8 cellular contexts compared by ENCODE assay signal in the genomic region with DNA sequence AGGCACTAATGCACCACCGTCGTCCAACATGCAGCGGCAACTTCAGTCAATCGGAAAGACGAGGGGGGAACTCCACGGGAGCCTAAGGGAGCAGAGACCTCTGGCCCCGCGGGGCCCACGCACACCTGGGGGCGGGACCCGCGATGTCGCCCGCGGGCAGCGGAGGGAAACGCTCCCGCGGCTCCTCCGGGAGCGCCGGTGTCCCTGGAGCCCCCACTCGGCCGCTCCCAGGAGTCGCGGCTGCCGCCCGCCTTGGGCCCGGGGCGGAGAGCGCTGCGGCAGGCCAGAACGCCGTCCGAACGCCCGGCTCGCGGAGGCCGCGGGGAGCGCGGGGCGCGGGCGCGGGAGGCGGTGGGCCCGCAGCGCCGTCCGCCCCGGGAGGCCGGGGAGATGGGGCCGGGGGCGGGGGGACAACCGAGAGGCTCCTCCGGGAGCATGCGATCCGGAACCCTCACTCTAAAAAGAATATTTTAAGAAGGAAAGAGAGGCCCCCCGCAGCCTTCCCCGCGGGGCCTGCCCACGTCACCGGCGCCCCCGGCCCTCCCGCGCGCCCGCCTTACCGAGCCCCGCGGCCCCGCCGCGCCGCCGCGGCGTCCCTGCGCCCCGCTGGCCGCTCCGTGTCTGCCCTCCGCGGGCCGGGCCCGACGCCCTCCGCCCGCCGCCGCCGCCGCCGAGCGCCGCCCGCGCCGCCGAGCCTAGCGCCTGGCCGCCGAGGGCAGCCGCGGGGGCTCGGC.
DNase-seq lines count a peak whose midpoint lies in the region; ATAC-seq and TF ChIP-seq lines count a peak whose summit lies in the region.

No MANE protein-coding gene starts in this region.

- peak overlapping the region; percentile 51 to 66 for H3K4me3 ChIP-seq in muscle layer of colon (ENCODE audit: low read depth in 1 of 2, low read length in 2 of 2)
- H3K4me3 ChIP-seq in aorta (ENCODE audit: low read length in 2 of 2) = peak overlapping the region; percentile 92 to 99

- H3K27me3 ChIP-seq in muscle layer of colon (ENCODE audit: control insufficient read depth in 1 of 2, insufficient read depth in 2 of 2, low read length in 2 of 2) = no peaks in the 10 kb centered on the region
- H3K27me3 ChIP-seq in aorta (ENCODE audit: control insufficient read depth in 1 of 2, insufficient read depth in 2 of 2, low read length in 1 of 2) = no peaks in the 10 kb centered on the region

- peak; percentile 45 for DNase-seq in ELR (ENCODE audit: low read depth)
- DNase-seq in T-helper 17 cell = peak in 1 of 3 donors; percentile 8
- DNase-seq in endothelial cell (ENCODE audit: low spot score) = peak; percentile 21
- no peak for DNase-seq in aorta
- no peak for DNase-seq in pons (ENCODE audit: low spot score)

- H3K4me1 Mint-ChIP-seq in T-helper 17 cell (peaks cover 23% of the 10 kb centered on the region), endothelial cell (ENCODE audit: unreplicated experiment) (peaks cover 15% of the 10 kb centered on the region)

- H3K4me1 ChIP-seq in muscle layer of colon (ENCODE audit: insufficient read depth, low read length) = peaks cover 34% of the 10 kb centered on the region
- H3K4me1 ChIP-seq in aorta (ENCODE audit: control insufficient read depth in 1 of 2, insufficient read depth in 2 of 2, low read length in 2 of 2) = no peaks in the 10 kb centered on the region

- H3K9me3 Mint-ChIP-seq in endothelial cell (ENCODE audit: unreplicated experiment) = no peaks in the 10 kb centered on the region

- H3K36me3 ChIP-seq in muscle layer of colon (ENCODE audit: insufficient read depth, low read length) (no peaks in the 10 kb centered on the region), aorta (ENCODE audit: control insufficient read depth in 1 of 2, insufficient read depth in 2 of 2, low read length in 1 of 2) (no peaks in the 10 kb centered on the region)

- intact Hi-C loops in aorta (cut with DNase I) = loop anchor here in 1 of 2 donors (10.0 kb wide), 1 partner anchor 134 kb away; no protein-coding TSS in a partner anchor

- ATAC-seq in HG02852 (IDR thresholded peaks at IDR 0.05; ENCODE audit: unreplicated experiment) (peak; percentile 10), T-helper 17 cell (no peak), aorta (ENCODE audit: low FRiP score) (no peak), GM19455 (IDR thresholded peaks at IDR 0.05; ENCODE audit: unreplicated experiment) (no peak)

- H3K9ac ChIP-seq in muscle layer of colon (ENCODE audit: low read length) = no peak overlapping the region

- no peak for TF ChIP-seq CTCF in endothelial cell (IDR thresholded peaks at IDR 0.05; ENCODE audit: unreplicated experiment)

- H3K27ac ChIP-seq in muscle layer of colon (ENCODE audit: low read depth, low read length) = peak overlapping the region; percentile 60
- H3K27ac ChIP-seq in aorta (ENCODE audit: low read depth in 1 of 2, low read length in 2 of 2) = no peak overlapping the region

- 1% methylated on average over 55 to 109 of the region's 109 CpGs for WGBS in aorta, 2 donors

- H3K27ac Mint-ChIP-seq in T-helper 17 cell (no peak overlapping the region), endothelial cell (ENCODE audit: unreplicated experiment) (no peak overlapping the region)

- peaks cover 55% of the 10 kb centered on the region for H3K27me3 Mint-ChIP-seq in T-helper 17 cell
- H3K27me3 Mint-ChIP-seq in endothelial cell (ENCODE audit: unreplicated experiment) = peaks cover 4% of the 10 kb centered on the region

- peaks cover 7% of the 10 kb centered on the region for H3K36me3 Mint-ChIP-seq in T-helper 17 cell (ENCODE audit: low read depth)
- H3K36me3 Mint-ChIP-seq in endothelial cell (ENCODE audit: low read depth, unreplicated experiment) = no peaks in the 10 kb centered on the region

- H3K9me3 ChIP-seq in T-helper 17 cell (ENCODE audit: control insufficient read depth, low read length, poor library complexity, severe bottlenecking) (no peaks in the 10 kb centered on the region), muscle layer of colon (ENCODE audit: low read length) (no peaks in the 10 kb centered on the region), aorta (ENCODE audit: control insufficient read depth, low read length) (no peaks in the 10 kb centered on the region)

- H3K4me3 Mint-ChIP-seq in T-helper 17 cell (peak overlapping the region; percentile 90), endothelial cell (ENCODE audit: unreplicated experiment) (peak overlapping the region; percentile 89)

Comparison
In these comparisons a context has a peak if more than half of its experiments do, and no peak if none do; other contexts are left out.
1. DNase-seq: peak in ELR (single experiment) and endothelial cell (single experiment); none in aorta (0 of 2) and pons (single experiment).